ENCODE assay signal across 13 cellular contexts in the genomic region with DNA sequence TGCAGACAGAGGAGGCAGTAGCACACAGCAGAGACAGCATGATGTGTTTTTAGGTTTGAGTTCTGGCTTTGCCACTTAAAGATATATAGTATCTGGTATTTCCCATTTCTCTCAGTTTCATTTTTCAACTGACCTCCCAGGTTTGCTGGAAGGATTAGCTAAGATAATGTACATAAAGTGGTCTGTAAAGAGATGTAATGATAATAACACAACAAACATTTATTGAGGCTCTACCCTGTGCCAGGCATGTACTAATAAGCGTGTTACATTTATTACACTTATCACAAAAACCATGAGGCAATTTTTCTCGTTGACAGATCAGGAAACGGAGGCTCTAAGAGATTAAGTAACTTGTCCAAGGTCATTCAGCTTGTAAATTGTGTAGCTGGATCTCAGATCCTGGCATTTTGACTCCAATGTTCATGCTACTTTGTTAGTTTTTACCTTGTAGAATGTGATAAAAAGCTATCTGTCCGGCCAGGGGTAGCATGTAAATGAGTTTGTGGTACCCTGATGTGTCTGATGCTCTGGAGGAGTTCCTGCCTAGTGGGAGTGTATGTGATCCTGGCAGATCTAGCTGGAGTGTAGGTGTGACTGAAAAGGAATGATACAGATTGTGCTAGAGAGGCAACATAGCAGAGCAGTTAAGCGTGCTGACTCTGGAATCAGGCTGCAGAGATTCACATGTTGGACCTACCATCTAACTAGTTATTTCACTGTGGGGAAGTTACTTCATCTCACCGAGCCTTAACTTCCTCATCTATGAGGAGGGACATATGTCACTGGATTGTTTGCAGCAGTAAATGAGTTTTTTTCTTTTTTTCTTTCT.
DNase-seq lines count a peak whose midpoint lies in the region; ATAC-seq and TF ChIP-seq lines count a peak whose summit lies in the region.
"Had no signal": no experiment of that assay in that cellular context is flagged by ENCODE, and none has a peak within 500 bp of the region (broad histone marks: within the 10 kb centered on the region; RNA-seq: fewer than 3 reads in every experiment).

No MANE protein-coding gene starts in this region.

- H3K27ac ChIP-seq in gastroesophageal sphincter, result no peak overlapping the region
- H3K27ac ChIP-seq in naive thymus-derived CD4-positive, alpha-beta T cell (ENCODE audit: low read depth, low read length), result no peak overlapping the region
- no peak overlapping the region for H3K27ac ChIP-seq in ascending aorta
- H3K27ac ChIP-seq: SK-N-MC had no signal

- H3K4me3 Mint-ChIP-seq in naive thymus-derived CD4-positive, alpha-beta T cell, result no peak overlapping the region
- H3K4me3 Mint-ChIP-seq: immature natural killer cell had no signal

- CTCF ChIA-PET in naive thymus-derived CD4-positive, alpha-beta T cell (lab: Charles Lee), result interaction anchor here (0.7 kb wide), 1 partner anchor 9 kb away, joined by 3 read pairs; no protein-coding TSS in a partner anchor

- H3K4me1 ChIP-seq in gastroesophageal sphincter (peaks cover 2 to 29% (median 6%) of the 10 kb centered on the region in 3 donors), ascending aorta (peaks cover 0 to 12% of the 10 kb centered on the region in 2 donors)
- H3K4me1 ChIP-seq in naive thymus-derived CD4-positive, alpha-beta T cell (ENCODE audit: control insufficient read depth in 2 of 2, insufficient read depth in 2 of 2, low read length in 2 of 2), result no peaks in the 10 kb centered on the region

- H3K9me3 ChIP-seq in gastroesophageal sphincter, result no peaks in the 10 kb centered on the region
- no peaks in the 10 kb centered on the region for H3K9me3 ChIP-seq in naive thymus-derived CD4-positive, alpha-beta T cell (ENCODE audit: control insufficient read depth in 2 of 3, low read length in 3 of 3)
- H3K9me3 ChIP-seq in ascending aorta, result no peaks in the 10 kb centered on the region

- WGBS in gastroesophageal sphincter (ENCODE audit: low coverage in 1 of 2), 2 donors, result 47 to 78% methylated on average over 6 of the region's 6 CpGs

- in situ Hi-C loops in G401 (cut with HindIII; ENCODE audit: low sequenced_read_pairs), result no loop called here

- H3K27me3 Mint-ChIP-seq in naive thymus-derived CD4-positive, alpha-beta T cell, result no peaks in the 10 kb centered on the region

- POLR2A ChIA-PET in naive thymus-derived CD4-positive, alpha-beta T cell (lab: Charles Lee), result no interaction called here

- H3K4me3 ChIP-seq in gastroesophageal sphincter, result no peak overlapping the region
- no peak overlapping the region for H3K4me3 ChIP-seq in naive thymus-derived CD4-positive, alpha-beta T cell (ENCODE audit: low read length)
- no peak overlapping the region for H3K4me3 ChIP-seq in ascending aorta
- H3K4me3 ChIP-seq: SK-N-MC had no signal

- H3K36me3 Mint-ChIP-seq in naive thymus-derived CD4-positive, alpha-beta T cell, result peaks cover 17 to 64% (median 40%) of the 10 kb centered on the region in 5 donors

- H3K36me3 ChIP-seq in gastroesophageal sphincter (peaks cover 0 to 73% of the 10 kb centered on the region in 2 donors), ascending aorta (peaks cover 33 to 63% of the 10 kb centered on the region in 2 donors)
- peaks cover 4 to 43% (median 14%) of the 10 kb centered on the region in 3 experiments for H3K36me3 ChIP-seq in naive thymus-derived CD4-positive, alpha-beta T cell (ENCODE audit: control insufficient read depth in 2 of 3, insufficient read depth in 3 of 3, low read length in 3 of 3)

- TF ChIP-seq CTCF in gastroesophageal sphincter (IDR thresholded peaks at IDR 0.05) (no peak), ascending aorta (IDR thresholded peaks at IDR 0.05) (no peak)

- intact Hi-C loops in naive thymus-derived CD4-positive, alpha-beta T cell (cut with micrococcal nuclease), result no loop called here
- intact Hi-C loops in ascending aorta (cut with DNase I), result no loop called here

- H3K27me3 ChIP-seq in gastroesophageal sphincter (no peaks in the 10 kb centered on the region), ascending aorta (no peaks in the 10 kb centered on the region)
- no peaks in the 10 kb centered on the region for H3K27me3 ChIP-seq in naive thymus-derived CD4-positive, alpha-beta T cell (ENCODE audit: control insufficient read depth in 2 of 2, insufficient read depth in 2 of 2, low read length in 2 of 2)

- ATAC-seq in gastroesophageal sphincter, result peak; percentile 39
- peak; percentile 50 for ATAC-seq in naive thymus-derived CD4-positive, alpha-beta T cell

- H3K4me1 Mint-ChIP-seq in naive thymus-derived CD4-positive, alpha-beta T cell, result peaks cover 1 to 12% (median 9%) of the 10 kb centered on the region in 7 donors
- H3K4me1 Mint-ChIP-seq: immature natural killer cell had no signal

- DNase-seq in CD1c-positive myeloid dendritic cell (ENCODE audit: extremely low spot score), result peak; percentile 69
- DNase-seq in SIG-M5 treated with dmso at 0.1 percent for 504 hours (lab: John Stamatoyannopoulos, UW; ENCODE audit: unreplicated experiment), result peak; percentile 61
- no peak for DNase-seq in naive thymus-derived CD4-positive, alpha-beta T cell
- no peak for DNase-seq in G401 (ENCODE audit: low spot score)
- no peak for DNase-seq in ascending aorta (ENCODE audit: low spot score in 2 of 2)
- DNase-seq in NAMALWA (ENCODE audit: low spot score), result no peak
- no peak for DNase-seq in NCI-H524 treated with DMSO at 0.1 percent for 48 hours (lab: John Stamatoyannopoulos, UW)
- DNase-seq: activated CD4-positive, alpha-beta T cell treated with anti-CD3 and anti-CD28 coated beads, Interleukin-2, amount 50 U/mL, for 4 hours; central memory CD4-positive, alpha-beta T cell; immature natural killer cell; NCI-H510A treated with DMSO at 0.1 percent for 48 hours had no signal

- H3K9me3 Mint-ChIP-seq in naive thymus-derived CD4-positive, alpha-beta T cell, result peaks cover 0 to 1% (median 0%) of the 10 kb centered on the region in 11 donors
- H3K9me3 Mint-ChIP-seq: immature natural killer cell had no signal

- no peak for TF ChIP-seq POLR2A in gastroesophageal sphincter (IDR thresholded peaks at IDR 0.05)

- TF ChIP-seq EP300 in gastroesophageal sphincter (IDR thresholded peaks at IDR 0.05), result no peak

- peak overlapping the region in 1 of 9 donors; percentile 16 for H3K27ac Mint-ChIP-seq in naive thymus-derived CD4-positive, alpha-beta T cell

Comparison
In these comparisons a context has a peak if more than half of its experiments do, and no peak if none do; other contexts are left out.
1. DNase-seq: peak in CD1c-positive myeloid dendritic cell (single experiment) and SIG-M5 treated with dmso at 0.1 percent for 504 hours (single experiment); none in naive thymus-derived CD4-positive, alpha-beta T cell (0 of 9), G401 (single experiment), ascending aorta (0 of 2), NAMALWA (single experiment) and NCI-H524 treated with DMSO at 0.1 percent for 48 hours (single experiment).